Comparison of ENCODE assay signal across 8 cellular contexts in the genomic region with DNA sequence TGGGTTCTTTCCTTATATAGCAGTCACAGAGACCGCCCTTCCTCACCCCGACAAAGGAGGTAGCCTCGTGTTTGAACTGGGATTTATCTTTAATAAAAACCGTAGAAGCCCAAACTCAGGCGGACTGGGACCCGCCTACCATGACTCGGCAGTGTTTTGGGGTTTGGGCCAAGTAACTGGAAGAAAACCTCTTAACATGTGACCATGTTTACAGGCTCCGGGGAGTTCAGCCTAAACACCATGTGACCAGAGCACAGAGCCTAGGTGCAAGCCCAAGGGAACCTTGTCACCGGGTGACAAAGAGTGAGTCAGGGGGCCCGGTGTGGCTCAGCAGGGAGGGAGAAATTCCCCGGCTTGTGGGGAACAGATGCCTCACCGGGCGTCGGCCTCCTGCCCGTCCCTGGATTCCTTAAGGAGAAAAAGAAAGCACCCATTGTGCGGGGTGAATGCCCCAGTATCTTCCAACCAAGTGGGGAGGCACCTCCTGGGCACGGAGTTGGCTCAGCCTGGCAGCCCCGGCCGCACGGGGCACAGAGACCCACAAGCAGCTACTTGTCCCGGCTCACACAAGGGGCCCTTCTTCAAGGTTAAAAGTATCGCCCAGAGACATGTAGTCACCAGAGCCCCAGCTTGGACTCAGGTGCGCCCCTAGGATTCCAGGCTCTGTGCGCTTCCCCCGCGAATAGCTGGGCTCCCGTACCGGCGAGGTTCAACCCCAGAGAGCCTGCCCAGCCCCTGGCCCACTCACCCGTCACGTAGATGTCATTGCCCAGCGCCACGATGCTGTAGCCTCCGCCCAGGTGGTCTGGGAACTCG. TPM values are rescaled to one million over a fixed set of nuclear protein-coding genes. Genes with fewer than 3 reads are reported as not detected.
DNase-seq lines count a peak whose midpoint lies in the region; ATAC-seq, FAIRE-seq and TF ChIP-seq lines count a peak whose summit lies in the region.

No MANE protein-coding gene starts in this region.

- 1% methylated on average over 35 of the region's 35 CpGs for WGBS in smooth muscle cell (ENCODE audit: low lambda C conversion rate)

- peak overlapping the region; percentile 92 for H3K4me2 ChIP-seq in smooth muscle cell

- H3K4me3 Mint-ChIP-seq in activated B cell treated with CpG ODN at 0.5 μM for 24 hours (peak overlapping the region; percentile 91), immature natural killer cell (peak overlapping the region; percentile 85 to 98 (median 96))

- TF ChIP-seq CTCF in BE2C (IDR thresholded peaks at IDR 0.05; ENCODE audit: low read depth, low read length) (no peak), activated B cell treated with CpG ODN at 0.5 μM for 24 hours (IDR thresholded peaks at IDR 0.05) (no peak), bronchial epithelial cell (IDR thresholded peaks at IDR 0.05; ENCODE audit: insufficient read depth, low read length, severe bottlenecking) (peak; percentile 25), smooth muscle cell (IDR thresholded peaks at IDR 0.05; ENCODE audit: borderline replicate concordance, insufficient read depth, poor library complexity, severe bottlenecking) (no peak)

- H3K4me3 ChIP-seq in BE2C (ENCODE audit: low read depth, low read length) = peak overlapping the region; percentile 81
- H3K4me3 ChIP-seq in bronchial epithelial cell (ENCODE audit: low read depth, low read length) = peak overlapping the region; percentile 99
- peak overlapping the region; percentile 67 for H3K4me3 ChIP-seq in smooth muscle cell

- no peaks in the 10 kb centered on the region for H3K9me3 ChIP-seq in BE2C
- no peaks in the 10 kb centered on the region for H3K9me3 ChIP-seq in smooth muscle cell (replicated peaks; ENCODE audit: low read depth)

- no peak overlapping the region for H2AFZ ChIP-seq in smooth muscle cell (ENCODE audit: low read depth)

- peaks cover 22% of the 10 kb centered on the region for H3F3A ChIP-seq in smooth muscle cell (ENCODE audit: low read depth)

- peaks cover 56% of the 10 kb centered on the region for H4K20me1 ChIP-seq in smooth muscle cell (ENCODE audit: low read depth)

- no peaks in the 10 kb centered on the region for H3K27me3 Mint-ChIP-seq in activated B cell treated with CpG ODN at 0.5 μM for 24 hours
- peaks cover under 1 to 19% (median 3%) of the 10 kb centered on the region in 3 donors for H3K27me3 Mint-ChIP-seq in immature natural killer cell (ENCODE audit: low read depth in 3 of 3)

- peak overlapping the region; percentile 100 for H3K27ac ChIP-seq in smooth muscle cell (ENCODE audit: low read depth)

- ATAC-seq in GM19438 (IDR thresholded peaks at IDR 0.05; ENCODE audit: low read depth, unreplicated experiment) (peak; percentile 30), activated B cell treated with CpG ODN at 0.5 μM for 24 hours (ENCODE audit: low read depth) (peak; percentile 39)

- no peak for FAIRE-seq in bronchial epithelial cell (lab: Jason Lieb, UNC)

- H3K27me3 ChIP-seq in BE2C (no peaks in the 10 kb centered on the region), bronchial epithelial cell (ENCODE audit: control insufficient read depth, insufficient read depth, low read length) (no peaks in the 10 kb centered on the region), smooth muscle cell (ENCODE audit: low read depth) (no peaks in the 10 kb centered on the region)

- H3K79me2 ChIP-seq in smooth muscle cell (ENCODE audit: low read depth) = peaks cover 44% of the 10 kb centered on the region

- H3K4me1 ChIP-seq in BE2C (no peaks in the 10 kb centered on the region; the same call in 1 of the 2 replicates), smooth muscle cell (ENCODE audit: low read depth) (peaks cover 28% of the 10 kb centered on the region)

- H3K9ac ChIP-seq in smooth muscle cell (ENCODE audit: low read depth) = peak overlapping the region; percentile 86

- peaks cover 22% of the 10 kb centered on the region for H3K36me3 Mint-ChIP-seq in activated B cell treated with CpG ODN at 0.5 μM for 24 hours (ENCODE audit: low read depth)
- H3K36me3 Mint-ChIP-seq in immature natural killer cell = peaks cover 0 to 4% (median 0%) of the 10 kb centered on the region in 3 donors

- intact Hi-C loops in activated B cell treated with CpG ODN at 0.5 μM for 24 hours (cut with micrococcal nuclease) = loop anchor here (1.0 kb wide), 1 partner anchor 100 kb away; a partner anchor contains a TSS

- H3K4me1 Mint-ChIP-seq in activated B cell treated with CpG ODN at 0.5 μM for 24 hours (peaks cover 41% of the 10 kb centered on the region), immature natural killer cell (peaks cover 45 to 48% of the 10 kb centered on the region in 2 donors)

- POLR2A ChIA-PET in activated B cell treated with CpG ODN at 0.5 μM for 24 hours (lab: Charles Lee) = interaction anchor here (0.6 to 8.1 kb wide), 11 partner anchors 11 to 410 kb away, joined by 3 to 94 read pairs (median 4); a partner anchor contains a TSS

- H3K9me3 Mint-ChIP-seq in activated B cell treated with CpG ODN at 0.5 μM for 24 hours (no peaks in the 10 kb centered on the region), immature natural killer cell (no peaks in the 10 kb centered on the region)

- peaks cover 8% of the 10 kb centered on the region for H3K36me3 ChIP-seq in BE2C
- peaks cover 30% of the 10 kb centered on the region for H3K36me3 ChIP-seq in bronchial epithelial cell (ENCODE audit: control insufficient read depth, insufficient read depth, low read length)
- H3K36me3 ChIP-seq in smooth muscle cell (ENCODE audit: low read depth) = no peaks in the 10 kb centered on the region

- CTCF ChIA-PET in activated B cell treated with CpG ODN at 0.5 μM for 24 hours (lab: Charles Lee) = interaction anchor here (1.0 to 2.9 kb wide), 7 partner anchors 20 to 47 kb away, joined by 3 to 11 read pairs (median 4); a partner anchor contains a TSS

- H3K27ac Mint-ChIP-seq in activated B cell treated with CpG ODN at 0.5 μM for 24 hours = peak overlapping the region; percentile 91
- H3K27ac Mint-ChIP-seq in immature natural killer cell = peak overlapping the region; percentile 89 to 95 (median 93)

- DNase-seq in BE2C (no peak), LoVo (ENCODE audit: low spot score) (peak; percentile 91), activated B cell treated with CpG ODN at 0.5 μM for 24 hours (peak; percentile 52), bronchial epithelial cell (ENCODE audit: low read depth) (peak; percentile 98), immature natural killer cell (peak; percentile 55 to 68 (median 56)), smooth muscle cell (lab: John Stamatoyannopoulos, UW; ENCODE audit: unreplicated experiment) (peak; percentile 19), NCI-H1048 (lab: John Stamatoyannopoulos, UW) (no peak)

RNA-seq across cellular contexts. Expression of a gene that starts 1.4 kb away (rescaled TPM):
- polyA plus RNA-seq in BE2C (2012; ENCODE audit: insufficient read depth, insufficient read length, low read depth) = 22.7 TPM
- total RNA-seq in activated B cell treated with CpG ODN at 0.5 μM for 24 hours (14.6 and 15.9 TPM in 2 replicates), bronchial epithelial cell (30.2 and 38.7 TPM in 2 replicates), smooth muscle cell (12.0 and 13.2 TPM in 2 replicates)
- polyA plus RNA-seq in immature natural killer cell (10 to 100 TPM in 1 of 3 donors, 1 to 10 TPM in 2; 7.6 to 19.7 (median 9.2) TPM), smooth muscle cell (12.6 and 16.2 TPM in 2 replicates)

RNA-seq across cellular contexts. Expression of a gene that starts 12.3 kb away (rescaled TPM):
- polyA plus RNA-seq in BE2C (2012; ENCODE audit: insufficient read depth, insufficient read length, low read depth) = 5.9 TPM
- total RNA-seq in activated B cell treated with CpG ODN at 0.5 μM for 24 hours = 5.4 and 6.1 TPM in 2 replicates
- total RNA-seq in bronchial epithelial cell = 6.1 and 9.9 TPM in 2 replicates
- polyA plus RNA-seq in immature natural killer cell = 1 to 10 TPM; 1.2 to 5.7 (median 2.9) TPM
- total RNA-seq in smooth muscle cell = 10.2 and 10.4 TPM in 2 replicates
- 12.3 and 14.0 TPM in 2 replicates for polyA plus RNA-seq in smooth muscle cell

RNA-seq across cellular contexts. Expression of a gene that starts 21.5 kb away (rescaled TPM):
- 54.3 TPM for polyA plus RNA-seq in BE2C (2012; ENCODE audit: insufficient read depth, insufficient read length, low read depth)
- total RNA-seq in activated B cell treated with CpG ODN at 0.5 μM for 24 hours (53.2 and 53.8 TPM in 2 replicates), bronchial epithelial cell (18.7 and 19.7 TPM in 2 replicates), smooth muscle cell (9.7 and 26.4 TPM in 2 replicates)
- polyA plus RNA-seq in immature natural killer cell (10 to 100 TPM in 2 of 3 donors, 1 to 10 TPM in 1; 8.3 to 25.9 (median 20.9) TPM), smooth muscle cell (16.3 and 20.5 TPM in 2 replicates)

RNA-seq across cellular contexts. Expression of a gene that starts 23.4 kb away (rescaled TPM):
- polyA plus RNA-seq in BE2C (2012; ENCODE audit: insufficient read depth, insufficient read length, low read depth) = 34.0 TPM
- total RNA-seq in activated B cell treated with CpG ODN at 0.5 μM for 24 hours (16.2 and 21.3 TPM in 2 replicates), bronchial epithelial cell (24.0 and 26.6 TPM in 2 replicates), smooth muscle cell (10.5 and 14.2 TPM in 2 replicates)
- polyA plus RNA-seq in immature natural killer cell (10 to 100 TPM; 19.4 to 28.4 (median 28.0) TPM), smooth muscle cell (29.3 and 34.8 TPM in 2 replicates)

RNA-seq across cellular contexts. Expression of a gene that starts 46.1 kb away (rescaled TPM):
- polyA plus RNA-seq in BE2C (2012; ENCODE audit: insufficient read depth, insufficient read length, low read depth) = not detected
- not detected in 2 replicates for total RNA-seq in activated B cell treated with CpG ODN at 0.5 μM for 24 hours
- not detected in 2 replicates for total RNA-seq in bronchial epithelial cell
- under 1 TPM in 1 of 3 donors, not detected in 2; 0.16 TPM for polyA plus RNA-seq in immature natural killer cell
- total RNA-seq in smooth muscle cell = not detected in 2 replicates
- polyA plus RNA-seq in smooth muscle cell = 0.27 TPM in 1 of 2 replicates, not detected in the other

Comparison
In these comparisons a context has a peak if more than half of its experiments do, and no peak if none do; other contexts are left out.
1. DNase-seq: peak in LoVo (single experiment), activated B cell treated with CpG ODN at 0.5 μM for 24 hours (single experiment), bronchial epithelial cell (single experiment), immature natural killer cell (3 of 3) and smooth muscle cell (single experiment); none in BE2C (single experiment) and NCI-H1048 (single experiment).
2. Peak in every context shown above with its lines, with median percentiles within 50 percentile points of each other: H3K4me3 ChIP-seq.